ENCODE assay signal across 8 cellular contexts in the genomic region with DNA sequence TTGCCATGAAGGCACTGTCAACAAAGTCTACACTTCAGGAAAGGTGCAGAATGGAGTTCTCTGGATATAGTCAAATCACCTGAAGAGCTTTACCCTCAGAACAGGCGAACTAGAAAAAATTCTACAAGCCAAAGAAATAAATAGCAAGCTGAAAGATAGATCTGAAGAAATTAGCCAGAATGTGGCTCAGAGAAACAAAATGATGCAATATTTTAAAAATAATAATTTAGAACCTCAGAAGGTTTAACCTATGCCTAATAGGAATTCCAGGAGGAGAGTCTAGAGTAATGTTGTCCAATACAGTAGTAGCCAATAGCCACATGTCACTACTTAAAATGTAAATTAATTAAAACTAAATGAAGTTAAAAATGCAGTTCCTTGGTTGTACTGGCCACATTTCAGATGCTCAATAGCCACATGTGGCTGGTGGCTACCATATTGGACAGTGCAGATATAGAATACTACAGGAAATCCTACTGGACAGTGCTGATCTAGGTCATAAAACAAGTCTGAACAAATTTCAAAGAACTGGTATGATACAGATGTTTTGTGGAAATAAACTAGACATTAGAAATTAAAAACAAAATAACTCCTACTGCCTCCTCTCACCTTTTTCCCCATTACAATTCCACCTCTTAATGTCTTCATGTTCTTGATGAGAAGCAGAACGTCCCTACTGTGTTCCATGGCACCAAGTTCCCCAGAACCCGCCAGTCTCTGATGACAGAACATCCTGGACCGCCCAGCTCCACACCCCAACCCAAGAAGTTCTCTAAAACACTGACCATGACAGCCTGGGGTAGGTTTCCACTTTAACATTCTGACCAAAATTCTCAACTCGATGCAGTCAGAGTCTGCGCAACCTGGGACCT. TPM values are rescaled to one million over a fixed set of nuclear protein-coding genes. Genes with fewer than 3 reads are reported as not detected.
A peak's percentile ranks its signal among the peaks of the same experiment; 100 is the strongest.
DNase-seq lines count a peak whose midpoint lies in the region; ATAC-seq, FAIRE-seq and TF ChIP-seq lines count a peak whose summit lies in the region.

No MANE protein-coding gene starts in this region.

- DNase-seq in SJCRH30 (no peak), fibroblast of peridontal ligament (ENCODE audit: extremely low read depth) (peak; percentile 8), pancreas (peak in 1 of 6 donors; percentile 27), GM19240 (ENCODE audit: insufficient read length, low spot score) (no peak), NOMO-1 treated with dmso at 0.1 percent for 144 hours (lab: John Stamatoyannopoulos, UW; ENCODE audit: unreplicated experiment) (no peak)
- no peak for DNase-seq in stimulated activated CD4-positive, alpha-beta T cell treated with anti-CD3 and anti-CD28 coated beads, Interleukin-4, amount 100 ng/mL, for 24 hours

- intact Hi-C loops in pancreas (cut with DNase I) = no loop called here

- H3K4me1 ChIP-seq in SJCRH30 (no peaks in the 10 kb centered on the region), pancreas (peaks cover 4 to 9% (median 7%) of the 10 kb centered on the region in 3 donors)

- 16% methylated on average over 6 of the region's 6 CpGs for WGBS in pancreas, 2 donors

- no peaks in the 10 kb centered on the region for H3K9me3 ChIP-seq in SJCRH30 (replicated peaks)
- no peaks in the 10 kb centered on the region for H3K9me3 ChIP-seq in pancreas

- H3K4me3 ChIP-seq in SJCRH30 (peak overlapping the region; percentile 96), pancreas (peak overlapping the region; percentile 75 to 91 (median 81))

- peak; percentile 11 for ATAC-seq in GM18861 (IDR thresholded peaks at IDR 0.05; ENCODE audit: unreplicated experiment)
- ATAC-seq in HG02642 (IDR thresholded peaks at IDR 0.05; ENCODE audit: poor library complexity, unreplicated experiment) = peak; percentile 49
- peak in 3 of 4 donors; percentile 50 to 65 (median 57) for ATAC-seq in pancreas

- FAIRE-seq in pancreas (lab: Jason Lieb, UNC) = no peak

- no peak for TF ChIP-seq CTCF in pancreas (IDR thresholded peaks at IDR 0.05)

- H3K27me3 ChIP-seq in SJCRH30 (no peaks in the 10 kb centered on the region), pancreas (no peaks in the 10 kb centered on the region)

- H3K27ac ChIP-seq in SJCRH30 (peak overlapping the region; percentile 66), pancreas (peak overlapping the region; percentile 51 to 90 (median 86))

- H3K36me3 ChIP-seq in SJCRH30 (no peaks in the 10 kb centered on the region), pancreas (no peaks in the 10 kb centered on the region)

RNA-seq across cellular contexts. Expression of a gene that starts 0.6 kb away (rescaled TPM):
- 5.7 and 7.9 TPM in 2 replicates for total RNA-seq in SJCRH30 (2014; rRNA removed; shearing (Covaris generic))
- 1 to 10 TPM; 3.2 to 4.4 (median 3.6) TPM for total RNA-seq in pancreas
- polyA plus RNA-seq in pancreas = 1 to 10 TPM; 2.5 to 3.7 TPM

RNA-seq across cellular contexts. Expression of a gene that starts 26.9 kb away (rescaled TPM):
- not detected in 2 replicates for total RNA-seq in SJCRH30 (2014; rRNA removed; shearing (Covaris generic))
- total RNA-seq in pancreas = not detected
- polyA plus RNA-seq in pancreas = not detected
